8 cellular contexts compared by ENCODE assay signal in genomic region chr3:18443670-18444596, GRCh38. TPM values are rescaled to one million over a fixed set of nuclear protein-coding genes. Genes with fewer than 3 reads are reported as not detected.
DNase-seq lines count a peak whose midpoint lies in the region; ATAC-seq and TF ChIP-seq lines count a peak whose summit lies in the region.

No MANE protein-coding gene starts in this region.

- peaks cover 0 to 11% of the 10 kb centered on the region in 2 donors for H3K4me1 ChIP-seq in uterus

- H3K36me3 ChIP-seq in uterus: no peaks in the 10 kb centered on the region

- TF ChIP-seq POLR2A in uterus (IDR thresholded peaks at IDR 0.05): no peak

- no peak overlapping the region for H3K27ac ChIP-seq in uterus

- peaks cover 4% of the 10 kb centered on the region for H3K9me3 Mint-ChIP-seq in activated CD4-positive, alpha-beta T cell treated with anti-CD3 and anti-CD28 coated beads for 36 hours (ENCODE audit: low read depth)
- H3K9me3 Mint-ChIP-seq in nephron progenitor cell: peaks cover 11% of the 10 kb centered on the region

- H3K4me1 Mint-ChIP-seq in activated CD4-positive, alpha-beta T cell treated with anti-CD3 and anti-CD28 coated beads for 36 hours: peaks cover 18% of the 10 kb centered on the region
- H3K4me1 Mint-ChIP-seq in nephron progenitor cell: peaks cover 33% of the 10 kb centered on the region

- CTCF ChIA-PET in activated CD4-positive, alpha-beta T cell treated with anti-CD3 and anti-CD28 coated beads for 36 hours (lab: Charles Lee): interaction anchor here (0.6 to 1.1 kb wide), 4 partner anchors 126 to 343 kb away, joined by 3 to 4 read pairs (median 4); no protein-coding TSS in a partner anchor

- H3K27ac Mint-ChIP-seq in activated CD4-positive, alpha-beta T cell treated with anti-CD3 and anti-CD28 coated beads for 36 hours: peak overlapping the region; percentile 91
- H3K27ac Mint-ChIP-seq in nephron progenitor cell: no peak overlapping the region

- no peaks in the 10 kb centered on the region for H3K9me3 ChIP-seq in uterus

- POLR2A ChIA-PET in activated CD4-positive, alpha-beta T cell treated with anti-CD3 and anti-CD28 coated beads for 36 hours (lab: Charles Lee): interaction anchor here (0.7 to 2.3 kb wide), 5 partner anchors 19 to 425 kb away, joined by 3 to 14 read pairs (median 4); no protein-coding TSS in a partner anchor

- H3K27me3 ChIP-seq in uterus: peaks cover 3 to 26% of the 10 kb centered on the region in 2 donors

- peak overlapping the region; percentile 79 for H3K4me3 Mint-ChIP-seq in activated CD4-positive, alpha-beta T cell treated with anti-CD3 and anti-CD28 coated beads for 36 hours
- H3K4me3 Mint-ChIP-seq in nephron progenitor cell: peak overlapping the region; percentile 94

- ATAC-seq in activated CD4-positive, alpha-beta T cell treated with anti-CD3 and anti-CD28 coated beads for 36 hours: no peak

- no peaks in the 10 kb centered on the region for H3K27me3 Mint-ChIP-seq in activated CD4-positive, alpha-beta T cell treated with anti-CD3 and anti-CD28 coated beads for 36 hours
- peaks cover 68% of the 10 kb centered on the region for H3K27me3 Mint-ChIP-seq in nephron progenitor cell (ENCODE audit: low read depth, poor library complexity)

- TF ChIP-seq CTCF in fibroblast of mammary gland (conservative IDR thresholded peaks at IDR 0.05; ENCODE audit: control insufficient read depth, insufficient read depth, low read depth, low read length) (no peak), nephron progenitor cell (IDR thresholded peaks at IDR 0.05) (no peak), uterus (IDR thresholded peaks at IDR 0.05) (no peak)

- peak overlapping the region; percentile 6 for H3K4me3 ChIP-seq in fibroblast of mammary gland (ENCODE audit: control insufficient read depth, low read depth, low read length)
- H3K4me3 ChIP-seq in uterus: peak overlapping the region; percentile 29 to 44

- H3K36me3 Mint-ChIP-seq in activated CD4-positive, alpha-beta T cell treated with anti-CD3 and anti-CD28 coated beads for 36 hours (ENCODE audit: low read depth): peaks cover 87% of the 10 kb centered on the region
- H3K36me3 Mint-ChIP-seq in nephron progenitor cell (ENCODE audit: low read depth): peaks cover 16% of the 10 kb centered on the region

- intact Hi-C loops in activated CD4-positive, alpha-beta T cell treated with anti-CD3 and anti-CD28 coated beads for 36 hours (cut with DNase I, micrococcal nuclease): loop anchor here (1.0 to 5.0 kb wide), 10 partner anchors 9 to 1598 kb away; partner anchors contain the start of gene KAT2B (in 1 of the 2)
- intact Hi-C loops in uterus (cut with DNase I; ENCODE audit: low total_unique reads): no loop called here

- DNase-seq in activated CD4-positive, alpha-beta T cell treated with anti-CD3 and anti-CD28 coated beads for 36 hours: peak; percentile 57
- no peak for DNase-seq in activated CD4-positive, alpha-beta T cell treated with anti-CD3 and anti-CD28 coated beads for 1 hour
- peak; percentile 77 for DNase-seq in activated CD8-positive, alpha-beta memory T cell treated with anti-CD3 and anti-CD28 coated beads for 24 hours
- no peak for DNase-seq in fibroblast of mammary gland (ENCODE audit: low read depth)
- DNase-seq in nephron progenitor cell: peak; percentile 39
- DNase-seq in uterus: peak in 1 of 2 donors; percentile 20
- DNase-seq in COR-L47 (lab: John Stamatoyannopoulos, UW): no peak
- no peak for DNase-seq in NCI-H510A (lab: John Stamatoyannopoulos, UW)

RNA-seq across cellular contexts. Expression of gene SATB1, which starts 18.8 kb away (rescaled TPM):
- total RNA-seq in activated CD4-positive, alpha-beta T cell treated with anti-CD3 and anti-CD28 coated beads for 36 hours: 100 to 1,000 TPM; 471 to 590 TPM
- total RNA-seq in uterus: 10 to 100 TPM; 17.3 to 82.1 (median 51.9) TPM

Comparison
In these comparisons a context has a peak if more than half of its experiments do, and no peak if none do; other contexts are left out.
1. DNase-seq: peak in activated CD4-positive, alpha-beta T cell treated with anti-CD3 and anti-CD28 coated beads for 36 hours (single experiment), activated CD8-positive, alpha-beta memory T cell treated with anti-CD3 and anti-CD28 coated beads for 24 hours (single experiment) and nephron progenitor cell (single experiment); none in activated CD4-positive, alpha-beta T cell treated with anti-CD3 and anti-CD28 coated beads for 1 hour (single experiment), fibroblast of mammary gland (single experiment), COR-L47 (single experiment) and NCI-H510A (single experiment).
2. RNA of gene SATB1, which starts 18.8 kb away (total RNA-seq): 471 to 590 TPM in activated CD4-positive, alpha-beta T cell treated with anti-CD3 and anti-CD28 coated beads for 36 hours; 17.3 to 82.1 TPM in uterus; every median in the first group is over 4 times any median in the second.